19 cellular contexts compared by ENCODE assay signal in genomic region chr14:102158797-102159196, GRCh38.
"Had no signal": no experiment of that assay in that cellular context is flagged by ENCODE, and none has a peak within 500 bp of the region (broad histone marks: within the 10 kb centered on the region; RNA-seq: fewer than 3 reads in every experiment).

No MANE protein-coding gene starts in this region.

- H3K4me1 ChIP-seq: colonic mucosa, prostate gland had no signal

- ATAC-seq: lower lobe of right lung, right cardiac atrium, SK-N-SH treated with all-trans-retinoic acid at 6 μM for 48 hours, upper lobe of right lung had no signal

- DNase-seq: activated CD4-positive, alpha-beta T cell treated with anti-CD3 and anti-CD28 coated beads, Interleukin-2, amount 50 U/mL, for 4 hours; activated CD4-positive, CD25-positive, alpha-beta regulatory T cell treated with anti-CD3 and anti-CD28 coated beads, Interleukin-2, amount 50 U/mL, for 72 hours; activated effector memory CD4-positive, alpha-beta T cell treated with anti-CD3 and anti-CD28 coated beads, Interleukin-2, amount 50 U/mL, for 16 hours; activated naive CD8-positive, alpha-beta T cell treated with anti-CD3 and anti-CD28 coated beads, Interleukin-2, amount 10 ng/mL, durations not matched to agents 7 days and 5 days; brain microvascular endothelial cell; central memory CD4-positive, alpha-beta T cell; colonic mucosa; foreskin melanocyte; glutamatergic neuron; hippocampal formation; lower lobe of right lung; right cardiac atrium; stimulated activated CD4-positive, alpha-beta T cell treated with anti-CD3 and anti-CD28 coated beads, Interleukin-2, amount 100 ng/mL, for 24 hours; T-helper 1 cell; T1000; upper lobe of right lung had no signal

- H3K4me3 Mint-ChIP-seq: activated naive CD8-positive, alpha-beta T cell treated with anti-CD3 and anti-CD28 coated beads, Interleukin-2, amount 10 ng/mL, durations not matched to agents 7 days and 5 days had no signal

- H3K4me3 ChIP-seq: colonic mucosa, lower lobe of right lung, prostate gland, thoracic aorta, upper lobe of right lung had no signal

- H3K27ac Mint-ChIP-seq: activated naive CD8-positive, alpha-beta T cell treated with anti-CD3 and anti-CD28 coated beads, Interleukin-2, amount 10 ng/mL, durations not matched to agents 7 days and 5 days had no signal

- H3K36me3 ChIP-seq: brain microvascular endothelial cell, colonic mucosa, lower lobe of right lung, prostate gland, thoracic aorta, upper lobe of right lung had no signal

- H3K27ac ChIP-seq: brain microvascular endothelial cell, colonic mucosa, lower lobe of right lung, prostate gland, thoracic aorta, upper lobe of right lung had no signal

- H3K27me3 Mint-ChIP-seq: activated naive CD8-positive, alpha-beta T cell treated with anti-CD3 and anti-CD28 coated beads, Interleukin-2, amount 10 ng/mL, durations not matched to agents 7 days and 5 days had no signal

- H3K9me3 Mint-ChIP-seq: activated naive CD8-positive, alpha-beta T cell treated with anti-CD3 and anti-CD28 coated beads, Interleukin-2, amount 10 ng/mL, durations not matched to agents 7 days and 5 days had no signal

- H3K27me3 ChIP-seq: brain microvascular endothelial cell, colonic mucosa, upper lobe of right lung had no signal

- H3K9me3 ChIP-seq: colonic mucosa, lower lobe of right lung, prostate gland, thoracic aorta, upper lobe of right lung had no signal
